In genomic region chr2:204325468-204325867, GRCh38 we compare ENCODE assay signal across 8 cellular contexts.
DNase-seq lines count a peak whose midpoint lies in the region; ATAC-seq and TF ChIP-seq lines count a peak whose summit lies in the region.

No MANE protein-coding gene starts in this region.

- 15 to 16% methylated on average over 7 of the region's 7 CpGs for WGBS in heart right ventricle, 2 donors

- DNase-seq in NCI-H1092 (lab: John Stamatoyannopoulos, UW) (peak; percentile 73), SK-N-DZ (ENCODE audit: low spot score) (peak; percentile 85), heart right ventricle (peak in 1 of 2 donors; percentile 76), renal cortical epithelial cell (ENCODE audit: low read depth) (peak; percentile 81)
- DNase-seq in activated naive CD8-positive, alpha-beta T cell treated with anti-CD3 and anti-CD28 coated beads, Interleukin-2, amount 50 U/mL, for 16 hours (ENCODE audit: low read depth, low spot score) = peak; percentile 22

- H3K36me3 ChIP-seq in heart right ventricle = no peaks in the 10 kb centered on the region

- ATAC-seq in HG02571 (IDR thresholded peaks at IDR 0.05; ENCODE audit: unreplicated experiment) = peak; percentile 89
- peak in 6 of 8 donors; percentile 35 to 64 (median 56) for ATAC-seq in heart right ventricle
- no peak for ATAC-seq in HG03039 (IDR thresholded peaks at IDR 0.05; ENCODE audit: unreplicated experiment)

- H3K27me3 ChIP-seq in heart right ventricle = peaks cover 0 to 6% (median 0%) of the 10 kb centered on the region in 7 donors

- H3K9me3 ChIP-seq in heart right ventricle = no peaks in the 10 kb centered on the region

- H3K4me1 ChIP-seq in heart right ventricle = peaks cover 0 to 35% (median 5%) of the 10 kb centered on the region in 9 donors

- peak; percentile 79 for TF ChIP-seq CTCF in GM12873 (IDR thresholded peaks at IDR 0.05; ENCODE audit: insufficient read depth, low read depth, low read length, missing control alignments)
- TF ChIP-seq CTCF in heart right ventricle (IDR thresholded peaks at IDR 0.05) = peak; percentile 81 to 92 (median 89)

- no peak overlapping the region for H3K4me3 ChIP-seq in heart right ventricle

- intact Hi-C loops in heart right ventricle (cut with DNase I) = loop anchor here (1.0 to 10.0 kb wide), 16 partner anchors 65 to 1622 kb away; no protein-coding TSS in a partner anchor

- no peak overlapping the region for H3K27ac ChIP-seq in heart right ventricle
